In genomic region chr3:76570436-76571057, GRCh38 we compare ENCODE assay signal across 10 cellular contexts.
A peak's percentile ranks its signal among the peaks of the same experiment; 100 is the strongest.
DNase-seq lines count a peak whose midpoint lies in the region; ATAC-seq and TF ChIP-seq lines count a peak whose summit lies in the region.
"Had no signal": no experiment of that assay in that cellular context is flagged by ENCODE, and none has a peak within 500 bp of the region (broad histone marks: within the 10 kb centered on the region; RNA-seq: fewer than 3 reads in every experiment).

No MANE protein-coding gene starts in this region.

- no peak overlapping the region for H3K56ac ChIP-seq in IMR-90 (ENCODE audit: extremely low read depth, insufficient read depth, low read length)

- H4K20me1 ChIP-seq in IMR-90 (ENCODE audit: insufficient read depth, low read length): no peaks in the 10 kb centered on the region

- no peak overlapping the region for H4K5ac ChIP-seq in IMR-90 (ENCODE audit: low read depth, low read length)

- no peak overlapping the region for H2BK5ac ChIP-seq in IMR-90 (ENCODE audit: low read depth, low read length, poor library complexity, severe bottlenecking)

- no peaks in the 10 kb centered on the region for H3K9me1 ChIP-seq in IMR-90 (ENCODE audit: insufficient read depth, low read length)

- no peak overlapping the region for H3K18ac ChIP-seq in IMR-90 (ENCODE audit: low read depth, low read length)

- H3K27ac ChIP-seq in IMR-90 (ENCODE audit: insufficient read depth, low read length): no peak overlapping the region
- H3K27ac ChIP-seq in lower lobe of right lung: no peak overlapping the region

- H3K23ac ChIP-seq in IMR-90 (ENCODE audit: low read depth, low read length): no peak overlapping the region

- no peak overlapping the region for H2BK15ac ChIP-seq in IMR-90 (ENCODE audit: low read depth, low read length)

- H3K9me3 ChIP-seq in IMR-90 (ENCODE audit: control insufficient read depth, insufficient read depth, low read length) (no peaks in the 10 kb centered on the region), lower lobe of right lung (no peaks in the 10 kb centered on the region)

- dilution Hi-C loops in IMR-90 (cut with HindIII; ENCODE audit: low sequenced_read_pairs, unreplicated experiment): no loop called here

- in situ Hi-C loops in IMR-90 (cut with MboI; ENCODE audit: low sequenced_read_pairs) (no loop called here), astrocyte of the spinal cord (cut with HindIII; ENCODE audit: low sequenced_read_pairs) (no loop called here)

- WGBS in IMR-90 (ENCODE audit: extremely low coverage in 2 of 2, insufficient read length in 1 of 2), 2 experiments: no CpG with 5 or more reads among the region's 3 CpGs

- H2AFZ ChIP-seq in IMR-90 (replicated peaks; ENCODE audit: low read length, poor library complexity): no peak overlapping the region

- no peak overlapping the region for H3K4ac ChIP-seq in IMR-90 (ENCODE audit: low read depth, low read length)

- BruUV-seq in IMR-90 (replicated peaks; lab: Mats Ljungman, UMichigan): no TSS peak

- no peak overlapping the region for H3K14ac ChIP-seq in IMR-90 (replicated peaks; ENCODE audit: low read depth, low read length)

- TF ChIP-seq RAD21 in IMR-90 (IDR thresholded peaks at IDR 0.05; ENCODE audit: low read length): peak; percentile 71

- no peak overlapping the region for H4K91ac ChIP-seq in IMR-90 (ENCODE audit: insufficient read depth, low read depth, low read length)

- TF ChIP-seq CTCF in IMR-90 (conservative IDR thresholded peaks at IDR 0.05; ENCODE audit: low read depth, low read length) (peak; percentile 69), astrocyte of the spinal cord (IDR thresholded peaks at IDR 0.05; ENCODE audit: low read depth, low read length) (peak; percentile 62), lower lobe of right lung (IDR thresholded peaks at IDR 0.05) (peak; percentile 64)

- H4K8ac ChIP-seq in IMR-90 (ENCODE audit: low read depth in 2 of 2, low read length in 2 of 2): no peak overlapping the region

- no peak for TF ChIP-seq POLR2A in IMR-90 (IDR thresholded peaks at IDR 0.05; ENCODE audit: low read depth, low read length)
- no peak for TF ChIP-seq POLR2A in GM18505 (IDR thresholded peaks at IDR 0.05; ENCODE audit: borderline replicate concordance, extremely low read depth, insufficient read depth, insufficient read length)

- peak; percentile 14 for DNase-seq in D341Med (ENCODE audit: low spot score)
- peak; percentile 48 for DNase-seq in IMR-90
- DNase-seq in astrocyte of the spinal cord (ENCODE audit: low read depth, low spot score): peak; percentile 34
- no peak for DNase-seq in lower lobe of right lung
- DNase-seq in occipital lobe (lab: John Stamatoyannopoulos, UW): no peak
- no peak for DNase-seq in HuH-7 (ENCODE audit: low spot score)
- no peak for DNase-seq in DMS153 (lab: John Stamatoyannopoulos, UW)
- DNase-seq: activated CD4-positive, alpha-beta memory T cell treated with anti-CD3 and anti-CD28 coated beads for 36 hours had no signal

- no peak overlapping the region for H3K9ac ChIP-seq in IMR-90 (ENCODE audit: low read depth, low read length)

- no peak overlapping the region for H2AK5ac ChIP-seq in IMR-90 (ENCODE audit: low read depth, low read length)

- H2AK9ac ChIP-seq in IMR-90 (replicated peaks; ENCODE audit: low read depth, low read length, poor library complexity): no peak overlapping the region

- H3K4me3 ChIP-seq in IMR-90 (ENCODE audit: insufficient read depth, low read depth, low read length) (no peak overlapping the region), astrocyte of the spinal cord (ENCODE audit: low read depth, low read length) (no peak overlapping the region), lower lobe of right lung (no peak overlapping the region)
- H3K4me3 ChIP-seq: lung had no signal

- no peaks in the 10 kb centered on the region; the same call in 1 of the 2 replicates for H3K27me3 ChIP-seq in IMR-90 (ENCODE audit: control insufficient read depth, insufficient read depth, low read length)
- H3K27me3 ChIP-seq in lower lobe of right lung (ENCODE audit: low read depth): no peaks in the 10 kb centered on the region

- no peaks in the 10 kb centered on the region for H3K36me3 ChIP-seq in IMR-90 (ENCODE audit: control insufficient read depth, insufficient read depth, low read length)
- no peaks in the 10 kb centered on the region for H3K36me3 ChIP-seq in lower lobe of right lung

- H3K79me1 ChIP-seq in IMR-90 (ENCODE audit: low read depth in 1 of 2, low read length in 2 of 2): no peaks in the 10 kb centered on the region

- intact Hi-C loops in IMR-90 (cut with micrococcal nuclease) (loop anchor here (1.0 to 5.0 kb wide), 3 partner anchors 202 to 543 kb away; no protein-coding TSS in a partner anchor), lower lobe of right lung (cut with DNase I) (no loop called here)

- H3K4me1 ChIP-seq in IMR-90 (ENCODE audit: control insufficient read depth, insufficient read depth, low read length) (peaks cover 3% of the 10 kb centered on the region; the same call in 1 of the 2 replicates), lower lobe of right lung (no peaks in the 10 kb centered on the region)

- ATAC-seq in IMR-90 (ENCODE audit: low read depth) (no peak), lower lobe of right lung (no peak), GM18505 (IDR thresholded peaks at IDR 0.05; ENCODE audit: unreplicated experiment) (no peak)

- POLR2A ChIA-PET in IMR-90 (lab: Charles Lee; ENCODE audit: unreplicated experiment): no interaction called here

- CTCF ChIA-PET in IMR-90 (lab: Yijun Ruan, JAX): interaction anchor here (1.0 to 1.5 kb wide), 3 partner anchors 10 to 475 kb away, joined by 3 to 8 read pairs (median 4); no protein-coding TSS in a partner anchor

- no peak overlapping the region for H3K4me2 ChIP-seq in IMR-90 (ENCODE audit: low read depth, low read length)

- no peak overlapping the region for H2BK120ac ChIP-seq in IMR-90 (ENCODE audit: low read depth, low read length)

- H2BK20ac ChIP-seq in IMR-90 (ENCODE audit: low read depth, low read length): no peak overlapping the region

TF ChIP-seq in IMR-90, 13 proteins besides CTCF, POLR2A, EP300 and RAD21:
- TF ChIP-seq MXI1 (IDR thresholded peaks at IDR 0.05; ENCODE audit: borderline replicate concordance, low read depth, low read length): no peak
- no peak for TF ChIP-seq FOS (IDR thresholded peaks at IDR 0.05; ENCODE audit: low read depth, low read length)
- no peak for TF ChIP-seq CHD1 (IDR thresholded peaks at IDR 0.05; ENCODE audit: low read depth, low read length)
- peak; percentile 68 for TF ChIP-seq SMC3 (IDR thresholded peaks at IDR 0.05; ENCODE audit: low read depth, low read length)

Comparison
In these comparisons a context has a peak if more than half of its experiments do, and no peak if none do; other contexts are left out.
1. DNase-seq: peak in D341Med (single experiment), IMR-90 (single experiment) and astrocyte of the spinal cord (single experiment); none in lower lobe of right lung (single experiment), occipital lobe (single experiment), HuH-7 (single experiment) and DMS153 (single experiment).
2. Peak in every context shown above with its lines, with median percentiles within 50 percentile points of each other: CTCF ChIP-seq.